ENCODE assay signal across 27 cellular contexts in the genomic region with DNA sequence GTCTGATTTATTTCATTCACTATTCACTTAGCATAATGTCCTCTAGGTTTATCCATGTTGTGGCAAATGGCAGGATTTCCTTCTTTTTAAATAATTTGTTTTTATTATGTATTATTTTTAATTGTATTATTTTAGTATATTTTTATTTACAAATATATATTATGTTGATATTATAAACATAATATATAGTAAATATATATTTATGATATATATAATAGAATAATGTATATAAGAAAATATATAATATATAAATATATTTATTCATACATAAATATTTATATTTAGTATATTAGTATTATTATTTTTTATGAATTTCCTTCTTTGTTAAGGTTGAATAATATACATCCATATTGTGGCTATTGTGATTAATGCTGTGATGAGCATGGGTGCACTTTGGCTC. TPM values are rescaled to one million over a fixed set of nuclear protein-coding genes. Genes with fewer than 3 reads are reported as not detected.
"Had no signal": no experiment of that assay in that cellular context is flagged by ENCODE, and none has a peak within 500 bp of the region (broad histone marks: within the 10 kb centered on the region; RNA-seq: fewer than 3 reads in every experiment).

No MANE protein-coding gene starts in this region.

- ATAC-seq: esophagus mucosa; gastroesophageal sphincter; heart left ventricle; left ventricle myocardium superior; lower lobe of right lung; natural killer cell; psoas muscle; right cardiac atrium; stimulated activated memory B cell treated with anti-CD40 and anti-IgM and Interleukin-4, amounts not matched to agents 10 μg/mL and 1 μg/mL and 100 μg/mL, for 72 hours; stimulated activated naive CD8-positive, alpha-beta T cell treated with anti-CD3 and anti-CD28 coated beads, Interleukin-15, Interleukin-2, amounts not matched to agents 100 U/mL and 50 U/mL, for 24 hours had no signal

- H3K27me3 ChIP-seq: dorsolateral prefrontal cortex, gastroesophageal sphincter, heart left ventricle, sigmoid colon, spleen, testis, tibial artery had no signal

- DNase-seq: cerebellar nuclear complex; dorsolateral prefrontal cortex; effector CD4-positive, alpha-beta T cell; foreskin fibroblast; heart left ventricle; hippocampal formation; left ventricle myocardium superior; lower lobe of right lung; natural killer cell; occipital lobe; psoas muscle; right cardiac atrium; sigmoid colon; spleen; stimulated activated CD4-positive, alpha-beta T cell treated with anti-CD3 and anti-CD28 coated beads, Interleukin-4, amount 100 ng/mL, for 4 hours; stimulated activated naive CD8-positive, alpha-beta T cell treated with anti-CD3 and anti-CD28 coated beads, Interleukin-15, Interleukin-2, amounts not matched to agents 100 U/mL and 50 U/mL, for 24 hours; substantia nigra; testis; tibial artery had no signal

- H3K36me3 ChIP-seq: gastroesophageal sphincter, heart left ventricle, lower lobe of right lung, sigmoid colon, spleen, tibial artery had no signal

- H3K4me3 ChIP-seq: dorsolateral prefrontal cortex, gastroesophageal sphincter, heart left ventricle, lower lobe of right lung, psoas muscle, sigmoid colon, spleen, testis, tibial artery had no signal

- H3K9me3 ChIP-seq: psoas muscle, sigmoid colon, testis had no signal

- H3K27ac ChIP-seq: dorsolateral prefrontal cortex, epithelial cell of prostate, gastroesophageal sphincter, heart left ventricle, lower lobe of right lung, psoas muscle, sigmoid colon, spleen, testis, tibial artery had no signal

- FAIRE-seq: islet of Langerhans had no signal

- H3K4me1 ChIP-seq: gastroesophageal sphincter, heart left ventricle, lower lobe of right lung, psoas muscle, sigmoid colon, spleen, testis, tibial artery had no signal

RNA-seq across cellular contexts. Expression of a gene that starts 52.5 kb away (rescaled TPM):
- total RNA-seq: heart left ventricle, left ventricle myocardium superior, natural killer cell, occipital lobe, psoas muscle, right cardiac atrium, sigmoid colon, skeletal muscle tissue, spleen, urinary bladder had no signal
- polyA plus RNA-seq: neural cell, right cardiac atrium, spleen had no signal
